ENCODE assay signal across 9 cellular contexts in the genomic region with DNA sequence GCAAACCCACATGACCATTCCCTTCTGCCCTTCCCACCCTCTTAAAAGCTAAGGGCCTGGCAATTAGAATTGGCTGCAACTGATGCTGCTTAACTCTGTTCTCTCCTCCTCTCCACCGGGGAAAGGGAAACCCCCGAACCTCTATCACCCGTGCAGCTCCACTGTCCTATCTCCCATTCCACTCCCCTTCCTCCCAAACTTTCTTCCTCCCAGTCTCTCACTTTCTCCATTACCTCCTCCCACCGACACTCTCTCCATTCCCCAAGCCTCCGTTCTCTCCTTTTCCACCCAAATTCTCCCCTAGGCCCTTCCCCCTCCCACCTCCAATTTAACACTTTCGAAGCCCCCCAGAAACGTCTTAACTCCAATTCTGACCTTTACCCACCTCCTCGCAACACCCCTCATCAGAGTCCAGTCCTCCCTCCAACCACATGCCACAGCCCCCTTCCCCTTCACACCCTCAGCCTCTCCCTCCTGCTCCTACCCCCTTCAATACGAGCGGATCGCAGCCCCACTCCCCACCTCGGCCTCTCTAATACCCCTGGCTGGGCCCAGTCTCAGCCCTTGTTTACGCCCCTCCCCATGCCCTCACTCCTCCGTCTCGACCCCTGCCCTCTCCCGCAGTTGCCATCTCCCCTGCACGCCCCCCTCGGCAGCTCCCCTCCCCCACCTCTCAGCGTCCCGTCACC. TPM values are rescaled to one million over a fixed set of nuclear protein-coding genes. Genes with fewer than 3 reads are reported as not detected.
DNase-seq lines count a peak whose midpoint lies in the region; ATAC-seq and TF ChIP-seq lines count a peak whose summit lies in the region.
"Had no signal": no experiment of that assay in that cellular context is flagged by ENCODE, and none has a peak within 500 bp of the region (broad histone marks: within the 10 kb centered on the region; RNA-seq: fewer than 3 reads in every experiment).

No MANE protein-coding gene starts in this region.

- H3K9me3 ChIP-seq in SU-DHL-6 (ENCODE audit: insufficient read depth, low read length) (no peaks in the 10 kb centered on the region), cardiac muscle cell (ENCODE audit: low read depth) (no peaks in the 10 kb centered on the region), sigmoid colon (no peaks in the 10 kb centered on the region)

- peak overlapping the region; percentile 92 for H3K4me2 ChIP-seq in SU-DHL-6 (ENCODE audit: low read depth, low read length, poor library complexity, severe bottlenecking)

- TF ChIP-seq POLR2A in sigmoid colon (IDR thresholded peaks at IDR 0.05) = no peak

- DNase-seq in Right ventricle myocardium inferior (ENCODE audit: missing footprints) (no peak), cardiac septum (ENCODE audit: low spot score) (no peak), cardiac muscle cell (ENCODE audit: low read depth in 1 of 2, low spot score in 1 of 2) (peak in 1 of 2 donors; percentile 64), sigmoid colon (no peak)
- no peak for DNase-seq in activated CD8-positive, alpha-beta memory T cell treated with anti-CD3 and anti-CD28 coated beads, Interleukin-2, amount 10 ng/mL, durations not matched to agents 7 days and 5 days
- no peak for DNase-seq in T-helper 2 cell treated with Interferon-gamma antibody and Interleukin-4, amounts not matched to agents 5 μg/mL and 100 μg/mL, for 36 hours (ENCODE audit: low spot score)

- H3K36me3 Mint-ChIP-seq in activated CD8-positive, alpha-beta memory T cell treated with anti-CD3 and anti-CD28 coated beads, Interleukin-2, amount 10 ng/mL, durations not matched to agents 7 days and 5 days = peaks cover 29% of the 10 kb centered on the region
- H3K36me3 Mint-ChIP-seq in T-helper 2 cell treated with Interferon-gamma antibody and Interleukin-4, amounts not matched to agents 5 μg/mL and 100 μg/mL, for 36 hours (ENCODE audit: low read depth) = peaks cover 24% of the 10 kb centered on the region

- ATAC-seq in Right ventricle myocardium inferior (peak; percentile 26), GM18517 (IDR thresholded peaks at IDR 0.05; ENCODE audit: unreplicated experiment) (no peak)
- no peak for ATAC-seq in activated CD8-positive, alpha-beta memory T cell treated with anti-CD3 and anti-CD28 coated beads, Interleukin-2, amount 10 ng/mL, durations not matched to agents 7 days and 5 days

- H3K27me3 ChIP-seq in SU-DHL-6 (ENCODE audit: low read length) (no peaks in the 10 kb centered on the region), cardiac muscle cell (no peaks in the 10 kb centered on the region), sigmoid colon (no peaks in the 10 kb centered on the region)

- H3K9me3 Mint-ChIP-seq in activated CD8-positive, alpha-beta memory T cell treated with anti-CD3 and anti-CD28 coated beads, Interleukin-2, amount 10 ng/mL, durations not matched to agents 7 days and 5 days (ENCODE audit: low read depth) = no peaks in the 10 kb centered on the region
- no peaks in the 10 kb centered on the region for H3K9me3 Mint-ChIP-seq in T-helper 2 cell treated with Interferon-gamma antibody and Interleukin-4, amounts not matched to agents 5 μg/mL and 100 μg/mL, for 36 hours
- H3K9me3 Mint-ChIP-seq: dendritic cell treated with granulocyte-macrophage colony-stimulating factor and Interleukin-4, amounts not matched to agents 40 ng/mL and 50 ng/mL, for 4 days had no signal

- H3K4me1 ChIP-seq in cardiac muscle cell (ENCODE audit: low read depth) = peaks cover 30% of the 10 kb centered on the region
- peaks cover 0 to 55% (median 48%) of the 10 kb centered on the region in 4 donors for H3K4me1 ChIP-seq in sigmoid colon

- peak overlapping the region; percentile 83 for H3K9ac ChIP-seq in SU-DHL-6 (ENCODE audit: low read length)

- no peaks in the 10 kb centered on the region; the same call in 1 of the 2 replicates for H3K36me3 ChIP-seq in SU-DHL-6 (ENCODE audit: low read length)
- no peaks in the 10 kb centered on the region for H3K36me3 ChIP-seq in cardiac muscle cell
- peaks cover 10 to 34% (median 20%) of the 10 kb centered on the region in 4 donors for H3K36me3 ChIP-seq in sigmoid colon

- H3K27ac ChIP-seq in SU-DHL-6 (ENCODE audit: low read depth, low read length) = peak overlapping the region; percentile 64
- H3K27ac ChIP-seq in cardiac muscle cell = peak overlapping the region; percentile 97
- H3K27ac ChIP-seq in sigmoid colon = peak overlapping the region; percentile 90 to 97 (median 92)

- peak overlapping the region; percentile 92 for H3K4me3 ChIP-seq in SU-DHL-6 (ENCODE audit: insufficient read depth, low read length, poor library complexity, severe bottlenecking)
- H3K4me3 ChIP-seq in cardiac muscle cell = peak overlapping the region; percentile 60
- H3K4me3 ChIP-seq in sigmoid colon = peak overlapping the region; percentile 69 to 83 (median 76)

- peak overlapping the region; percentile 90 for H2AFZ ChIP-seq in SU-DHL-6 (ENCODE audit: low read depth, low read length, severe bottlenecking)

- H3F3A ChIP-seq in SU-DHL-6 (ENCODE audit: insufficient read depth) = peaks cover 20% of the 10 kb centered on the region

- H3K79me2 ChIP-seq in SU-DHL-6 (ENCODE audit: insufficient read depth, low read length) = peaks cover 22% of the 10 kb centered on the region

- no peak overlapping the region for H3K27ac Mint-ChIP-seq in activated CD8-positive, alpha-beta memory T cell treated with anti-CD3 and anti-CD28 coated beads, Interleukin-2, amount 10 ng/mL, durations not matched to agents 7 days and 5 days
- H3K27ac Mint-ChIP-seq in T-helper 2 cell treated with Interferon-gamma antibody and Interleukin-4, amounts not matched to agents 5 μg/mL and 100 μg/mL, for 36 hours = no peak overlapping the region
- H3K27ac Mint-ChIP-seq: dendritic cell treated with granulocyte-macrophage colony-stimulating factor and Interleukin-4, amounts not matched to agents 40 ng/mL and 50 ng/mL, for 4 days had no signal

- H3K9me2 ChIP-seq in SU-DHL-6 (replicated peaks; ENCODE audit: insufficient read depth, low read length) = no peaks in the 10 kb centered on the region

- H3K4me3 Mint-ChIP-seq in activated CD8-positive, alpha-beta memory T cell treated with anti-CD3 and anti-CD28 coated beads, Interleukin-2, amount 10 ng/mL, durations not matched to agents 7 days and 5 days = no peak overlapping the region
- H3K4me3 Mint-ChIP-seq in T-helper 2 cell treated with Interferon-gamma antibody and Interleukin-4, amounts not matched to agents 5 μg/mL and 100 μg/mL, for 36 hours = no peak overlapping the region
- H3K4me3 Mint-ChIP-seq: dendritic cell treated with granulocyte-macrophage colony-stimulating factor and Interleukin-4, amounts not matched to agents 40 ng/mL and 50 ng/mL, for 4 days had no signal

- TF ChIP-seq CTCF in SU-DHL-6 (IDR thresholded peaks at IDR 0.05; ENCODE audit: insufficient read depth, low read length, poor library complexity, severe bottlenecking) = no peak
- TF ChIP-seq CTCF in cardiac muscle cell (IDR thresholded peaks at IDR 0.05; ENCODE audit: low read depth, low read length) = no peak
- TF ChIP-seq CTCF in sigmoid colon (IDR thresholded peaks at IDR 0.05) = no peak

- 1% methylated on average over 20 of the region's 20 CpGs for WGBS in sigmoid colon, 2 donors

- intact Hi-C loops in Right ventricle myocardium inferior (cut with DNase I) (loop anchor here (1.0 to 5.0 kb wide), 5 partner anchors 14 to 135 kb away; a partner anchor contains a TSS), cardiac septum (cut with DNase I) (loop anchor here (1.0 to 10.0 kb wide), 5 partner anchors 13 to 137 kb away; a partner anchor contains a TSS), sigmoid colon (cut with DNase I) (loop anchor here (2.0 kb wide), 2 partner anchors 13 to 27 kb away; a partner anchor contains a TSS)

- TF ChIP-seq EP300 in sigmoid colon (IDR thresholded peaks at IDR 0.05) = no peak

- H3K27me3 Mint-ChIP-seq in activated CD8-positive, alpha-beta memory T cell treated with anti-CD3 and anti-CD28 coated beads, Interleukin-2, amount 10 ng/mL, durations not matched to agents 7 days and 5 days = no peaks in the 10 kb centered on the region
- H3K27me3 Mint-ChIP-seq in T-helper 2 cell treated with Interferon-gamma antibody and Interleukin-4, amounts not matched to agents 5 μg/mL and 100 μg/mL, for 36 hours (ENCODE audit: low read depth) = no peaks in the 10 kb centered on the region
- H3K27me3 Mint-ChIP-seq: dendritic cell treated with granulocyte-macrophage colony-stimulating factor and Interleukin-4, amounts not matched to agents 40 ng/mL and 50 ng/mL, for 4 days had no signal

- CTCF ChIA-PET in activated CD8-positive, alpha-beta memory T cell treated with anti-CD3 and anti-CD28 coated beads, Interleukin-2, amount 10 ng/mL, durations not matched to agents 7 days and 5 days (lab: Charles Lee) = interaction anchor here (0.8 to 2.7 kb wide), 14 partner anchors 9 to 450 kb away, joined by 3 to 21 read pairs (median 4); a partner anchor contains a TSS

- no peaks in the 10 kb centered on the region for H4K20me1 ChIP-seq in SU-DHL-6 (ENCODE audit: low read depth, low read length)

- peaks cover 40% of the 10 kb centered on the region for H3K4me1 Mint-ChIP-seq in activated CD8-positive, alpha-beta memory T cell treated with anti-CD3 and anti-CD28 coated beads, Interleukin-2, amount 10 ng/mL, durations not matched to agents 7 days and 5 days
- peaks cover 38% of the 10 kb centered on the region for H3K4me1 Mint-ChIP-seq in T-helper 2 cell treated with Interferon-gamma antibody and Interleukin-4, amounts not matched to agents 5 μg/mL and 100 μg/mL, for 36 hours (ENCODE audit: low read depth)

RNA-seq across cellular contexts. Expression of a gene that starts 0.6 kb away (rescaled TPM):
- total RNA-seq in Right ventricle myocardium inferior (29.2 TPM), cardiac septum (28.3 TPM), cardiac muscle cell (28.1 and 36.5 TPM in 2 replicates), sigmoid colon (10 to 100 TPM; 27.7 to 34.2 (median 30.2) TPM)
- polyA plus RNA-seq in cardiac muscle cell (30.8 and 35.5 TPM in 2 replicates), sigmoid colon (10 to 100 TPM; 24.0 to 30.6 (median 30.5) TPM)
- 10 to 100 TPM; 37.1 to 40.6 TPM for total RNA-seq in activated CD8-positive, alpha-beta memory T cell treated with anti-CD3 and anti-CD28 coated beads, Interleukin-2, amount 10 ng/mL, durations not matched to agents 7 days and 5 days

RNA-seq across cellular contexts. Expression of a gene that starts 14.0 kb away (rescaled TPM):
- total RNA-seq in Right ventricle myocardium inferior (36.5 TPM), cardiac septum (31.3 TPM), cardiac muscle cell (60.7 and 65.9 TPM in 2 replicates), sigmoid colon (10 to 100 TPM; 24.4 to 39.6 (median 33.1) TPM)
- polyA plus RNA-seq in cardiac muscle cell (64.6 and 92.6 TPM in 2 replicates), sigmoid colon (10 to 100 TPM; 46.8 to 66.6 (median 66.5) TPM)
- 10 to 100 TPM; 36.4 to 40.9 TPM for total RNA-seq in activated CD8-positive, alpha-beta memory T cell treated with anti-CD3 and anti-CD28 coated beads, Interleukin-2, amount 10 ng/mL, durations not matched to agents 7 days and 5 days

RNA-seq across cellular contexts. Expression of a gene that starts 14.0 kb away (rescaled TPM):
- total RNA-seq in Right ventricle myocardium inferior (62.8 TPM), cardiac septum (43.1 TPM), cardiac muscle cell (85.4 and 137 TPM in 2 replicates), sigmoid colon (10 to 100 TPM; 40.7 to 63.4 (median 45.9) TPM)
- polyA plus RNA-seq in cardiac muscle cell (103 and 121 TPM in 2 replicates), sigmoid colon (100 to 1,000 TPM in 2 of 3 donors, 10 to 100 TPM in 1; 82.3 to 115 (median 104) TPM)
- 10 to 100 TPM; 82.8 to 98.5 TPM for total RNA-seq in activated CD8-positive, alpha-beta memory T cell treated with anti-CD3 and anti-CD28 coated beads, Interleukin-2, amount 10 ng/mL, durations not matched to agents 7 days and 5 days

RNA-seq across cellular contexts. Expression of a gene that starts 21.9 kb away (rescaled TPM):
- total RNA-seq in Right ventricle myocardium inferior (82.8 TPM), cardiac septum (73.6 TPM), cardiac muscle cell (51.2 and 61.2 TPM in 2 replicates), sigmoid colon (10 to 100 TPM; 49.0 to 77.8 (median 70.3) TPM)
- polyA plus RNA-seq in cardiac muscle cell (122 and 124 TPM in 2 replicates), sigmoid colon (100 to 1,000 TPM; 129 to 249 (median 232) TPM)
- total RNA-seq in activated CD8-positive, alpha-beta memory T cell treated with anti-CD3 and anti-CD28 coated beads, Interleukin-2, amount 10 ng/mL, durations not matched to agents 7 days and 5 days = 10 to 100 TPM; 90.7 to 98.4 TPM

RNA-seq across cellular contexts. Expression of a gene that starts 27.4 kb away (rescaled TPM):
- total RNA-seq in Right ventricle myocardium inferior = 19.5 TPM
- 17.4 TPM for total RNA-seq in cardiac septum
- 18.7 and 19.6 TPM in 2 replicates for total RNA-seq in cardiac muscle cell
- polyA plus RNA-seq in cardiac muscle cell = 48.8 and 59.9 TPM in 2 replicates
- total RNA-seq in sigmoid colon = 10 to 100 TPM; 11.4 to 24.1 (median 13.1) TPM
- 10 to 100 TPM; 16.2 to 22.2 (median 17.3) TPM for polyA plus RNA-seq in sigmoid colon
- 10 to 100 TPM; 36.0 to 40.8 TPM for total RNA-seq in activated CD8-positive, alpha-beta memory T cell treated with anti-CD3 and anti-CD28 coated beads, Interleukin-2, amount 10 ng/mL, durations not matched to agents 7 days and 5 days
